15 cellular contexts compared by ENCODE assay signal in genomic region chr1:32082022-32082421, GRCh38.
"Had no signal": no experiment of that assay in that cellular context is flagged by ENCODE, and none has a peak within 500 bp of the region (broad histone marks: within the 10 kb centered on the region; RNA-seq: fewer than 3 reads in every experiment).

No MANE protein-coding gene starts in this region.

- H3K4me3 ChIP-seq: adrenal gland, cardiac muscle cell, esophagus muscularis mucosa, lung, right lobe of liver, smooth muscle cell had no signal

- H3K9me3 ChIP-seq: adrenal gland, esophagus muscularis mucosa, right lobe of liver had no signal

- ATAC-seq: activated T-helper 17 cell treated with anti-CD3 and anti-CD28 coated beads, Interleukin-2, amount 50 U/mL, for 72 hours; right lobe of liver had no signal

- H3K9me3 Mint-ChIP-seq: activated naive CD4-positive, alpha-beta T cell treated with anti-CD3 and anti-CD28 coated beads for 36 hours; activated T-helper 17 cell treated with anti-CD3 and anti-CD28 coated beads, Interleukin-2, amount 50 U/mL, for 72 hours; neural crest cell; T-helper 2 cell treated with Interferon-gamma antibody and Interleukin-4, amounts not matched to agents 5 μg/mL and 100 μg/mL, for 36 hours had no signal

- H3K27ac Mint-ChIP-seq: activated naive CD4-positive, alpha-beta T cell treated with anti-CD3 and anti-CD28 coated beads for 36 hours; activated T-helper 17 cell treated with anti-CD3 and anti-CD28 coated beads, Interleukin-2, amount 50 U/mL, for 72 hours; T-helper 2 cell treated with Interferon-gamma antibody and Interleukin-4, amounts not matched to agents 5 μg/mL and 100 μg/mL, for 36 hours had no signal

- H3K27me3 Mint-ChIP-seq: activated T-helper 17 cell treated with anti-CD3 and anti-CD28 coated beads, Interleukin-2, amount 50 U/mL, for 72 hours had no signal

- H3K27me3 ChIP-seq: adrenal gland, cardiac muscle cell, esophagus muscularis mucosa, right lobe of liver had no signal

- H3K4me3 Mint-ChIP-seq: activated naive CD4-positive, alpha-beta T cell treated with anti-CD3 and anti-CD28 coated beads for 36 hours; activated T-helper 17 cell treated with anti-CD3 and anti-CD28 coated beads, Interleukin-2, amount 50 U/mL, for 72 hours; neural crest cell; T-helper 2 cell treated with Interferon-gamma antibody and Interleukin-4, amounts not matched to agents 5 μg/mL and 100 μg/mL, for 36 hours had no signal

- DNase-seq: activated CD4-positive, CD25-positive, alpha-beta regulatory T cell treated with anti-CD3 and anti-CD28 coated beads, Interleukin-2, amount 50 U/mL, for 72 hours; activated naive CD4-positive, alpha-beta T cell treated with anti-CD3 and anti-CD28 coated beads for 36 hours; adrenal gland; islet precursor cell; midbrain; right lobe of liver; stimulated activated CD4-positive, alpha-beta T cell treated with anti-CD3 and anti-CD28 coated beads, Interleukin-4, amount 100 ng/mL, for 4 hours; stimulated activated CD8-positive, alpha-beta memory T cell treated with anti-CD3 and anti-CD28 coated beads, Interleukin-4, amount 100 ng/mL, for 48 hours had no signal

- H3K27ac ChIP-seq: adrenal gland, cardiac muscle cell, esophagus muscularis mucosa, right lobe of liver had no signal

- H3K4me1 ChIP-seq: adrenal gland, esophagus muscularis mucosa, right lobe of liver had no signal
